Comparison of ENCODE assay signal across 8 cellular contexts in genomic region chr1:231421616-231421970, GRCh38. TPM values are rescaled to one million over a fixed set of nuclear protein-coding genes. Genes with fewer than 3 reads are reported as not detected.
A peak's percentile ranks its signal among the peaks of the same experiment; 100 is the strongest.
DNase-seq lines count a peak whose midpoint lies in the region; ATAC-seq lines count a peak whose summit lies in the region.

No MANE protein-coding gene starts in this region.

- no peak overlapping the region for H3K23ac ChIP-seq in mesendoderm (ENCODE audit: low read length)

- H3K4ac ChIP-seq in mesendoderm (ENCODE audit: low read depth, low read length) = no peak overlapping the region

- H4K8ac ChIP-seq in mesendoderm (ENCODE audit: low read depth, low read length) = no peak overlapping the region

- DNase-seq in DMS114 treated with DMSO at 0.1 percent for 48 hours (lab: John Stamatoyannopoulos, UW; ENCODE audit: unreplicated experiment) (peak; percentile 23), T-helper 9 cell (peak; percentile 26), mesendoderm (no peak), superior temporal gyrus (ENCODE audit: extremely low spot score) (peak; percentile 43), middle frontal gyrus (ENCODE audit: extremely low spot score, low spot score) (no peak)

- WGBS in ectodermal cell, 2 experiments = 0% methylated on average over 45 of the region's 45 CpGs
- WGBS in mesendoderm (ENCODE audit: extremely low coverage, insufficient coverage, low lambda C conversion rate) = no CpG with 5 or more reads among the region's 45 CpGs

- peaks cover 10% of the 10 kb centered on the region for H3K4me1 ChIP-seq in ectodermal cell (ENCODE audit: control insufficient read depth, insufficient read depth, low read length)
- H3K4me1 ChIP-seq in mesendoderm (ENCODE audit: control insufficient read depth, low read depth, low read length) = no peaks in the 10 kb centered on the region

- H3K36me3 ChIP-seq in ectodermal cell (ENCODE audit: control insufficient read depth, insufficient read depth, low read length) (no peaks in the 10 kb centered on the region), mesendoderm (ENCODE audit: control insufficient read depth, insufficient read depth, low read length) (no peaks in the 10 kb centered on the region)

- H3K27me3 ChIP-seq in ectodermal cell (ENCODE audit: control insufficient read depth, insufficient read depth, low read length, poor library complexity, severe bottlenecking) = peaks cover 79% of the 10 kb centered on the region
- peaks cover 15% of the 10 kb centered on the region for H3K27me3 ChIP-seq in mesendoderm (ENCODE audit: insufficient read depth, low read length, poor library complexity)

- H3K79me2 ChIP-seq in mesendoderm (ENCODE audit: control insufficient read depth, insufficient read depth, low read length) = no peaks in the 10 kb centered on the region

- no peak overlapping the region for H2AK5ac ChIP-seq in mesendoderm (ENCODE audit: low read length)

- H3K18ac ChIP-seq in mesendoderm (ENCODE audit: low read length) = peak overlapping the region; percentile 42

- H3K56ac ChIP-seq in mesendoderm (ENCODE audit: low read length) = peak overlapping the region; percentile 91

- H3K27ac ChIP-seq in ectodermal cell (ENCODE audit: insufficient read depth, low read depth, low read length, poor library complexity, severe bottlenecking) (no peak overlapping the region), mesendoderm (ENCODE audit: low read depth, low read length) (peak overlapping the region; percentile 80)

- H2BK15ac ChIP-seq in mesendoderm (replicated peaks; ENCODE audit: low read depth) = no peak overlapping the region

- no peak overlapping the region for H2BK120ac ChIP-seq in mesendoderm (ENCODE audit: low read depth, low read length)

- no peak overlapping the region for H4K5ac ChIP-seq in mesendoderm (ENCODE audit: low read length)

- H2BK5ac ChIP-seq in mesendoderm (ENCODE audit: low read length) = no peak overlapping the region

- H3K79me1 ChIP-seq in mesendoderm (ENCODE audit: low read length) = no peaks in the 10 kb centered on the region

- peak overlapping the region; percentile 55 for H3K9ac ChIP-seq in mesendoderm (ENCODE audit: low read length)

- H3K4me3 ChIP-seq in ectodermal cell (ENCODE audit: insufficient read depth, low read depth, low read length) (peak overlapping the region; percentile 58), mesendoderm (ENCODE audit: low read length) (peak overlapping the region; percentile 41)

- H3K9me3 ChIP-seq in ectodermal cell (ENCODE audit: control insufficient read depth, low read length) = no peaks in the 10 kb centered on the region

- peak overlapping the region; percentile 36 for H3K4me2 ChIP-seq in mesendoderm (ENCODE audit: low read length)

- ATAC-seq in GM19372 (IDR thresholded peaks at IDR 0.05; ENCODE audit: low read depth, unreplicated experiment) (peak; percentile 25), HG03442 (IDR thresholded peaks at IDR 0.05; ENCODE audit: unreplicated experiment) (peak; percentile 26)

RNA-seq across cellular contexts. Expression of gene EGLN1, which starts 0.5 kb away (rescaled TPM):
- 6.0 TPM for polyA plus RNA-seq in ectodermal cell (2013, experiment 1 of 4)
- 4.9 TPM for polyA plus RNA-seq in ectodermal cell (2013, experiment 2 of 4)
- 8.1 TPM for polyA plus RNA-seq in ectodermal cell (2013, experiment 3 of 4)
- polyA plus RNA-seq in ectodermal cell (2013, experiment 4 of 4) = 8.7 TPM
- polyA plus RNA-seq in mesendoderm (2013, experiment 1 of 2) = 3.9 TPM
- 4.0 TPM for polyA plus RNA-seq in mesendoderm (2013, experiment 2 of 2)

Comparison
In these comparisons a context has a peak if more than half of its experiments do, and no peak if none do; other contexts are left out.
1. DNase-seq: peak in DMS114 treated with DMSO at 0.1 percent for 48 hours (single experiment), T-helper 9 cell (single experiment) and superior temporal gyrus (single experiment); none in mesendoderm (single experiment) and middle frontal gyrus (single experiment).